Comparison of ENCODE assay signal across 16 cellular contexts in genomic region chr5:127055880-127056653, GRCh38. TPM values are rescaled to one million over a fixed set of nuclear protein-coding genes. Genes with fewer than 3 reads are reported as not detected.
DNase-seq lines count a peak whose midpoint lies in the region; ATAC-seq, FAIRE-seq and TF ChIP-seq lines count a peak whose summit lies in the region.
"Had no signal": no experiment of that assay in that cellular context is flagged by ENCODE, and none has a peak within 500 bp of the region (broad histone marks: within the 10 kb centered on the region; RNA-seq: fewer than 3 reads in every experiment).

No MANE protein-coding gene starts in this region.

- H3K4me3 ChIP-seq in HepG2 (replicated peaks in 1 of 3; ENCODE audit: insufficient read depth in 1 of 3, low read depth in 2 of 3, low read length in 3 of 3) (no peak overlapping the region), right lobe of liver (no peak overlapping the region), NB4 (ENCODE audit: low read depth, low read length) (no peak overlapping the region)

- TF ChIP-seq EP300 in HepG2 (IDR thresholded peaks at IDR 0.05; ENCODE audit: low read depth in 2 of 2, low read length in 2 of 2) (no peak), HepG2 (CRISPR knock-in tag; IDR thresholded peaks at IDR 0.05; ENCODE audit: borderline replicate concordance) (no peak)

- no peaks in the 10 kb centered on the region for H3K27me3 ChIP-seq in HepG2 (ENCODE audit: control insufficient read depth in 1 of 2, insufficient read depth in 2 of 2, low read length in 2 of 2)
- H3K27me3 ChIP-seq in right lobe of liver: no peaks in the 10 kb centered on the region
- H3K27me3 ChIP-seq: BE2C had no signal

- TF ChIP-seq POLR2A in HepG2 (IDR thresholded peaks at IDR 0.05; ENCODE audit: insufficient read depth in 1 of 2, low read depth in 2 of 2, low read length in 2 of 2): no peak
- TF ChIP-seq POLR2A in right lobe of liver (IDR thresholded peaks at IDR 0.05): no peak
- no peak for TF ChIP-seq POLR2A in NB4 (IDR thresholded peaks at IDR 0.05; ENCODE audit: extremely low read depth, insufficient read length)

- H3K79me2 ChIP-seq in HepG2 (ENCODE audit: insufficient read depth, low read length): no peaks in the 10 kb centered on the region

- POLR2A ChIA-PET in HepG2 (lab: Yijun Ruan, JAX): no interaction called here

- DNase-seq in HepG2 (ENCODE audit: low spot score) (no peak), right lobe of liver (no peak), GM19239 (ENCODE audit: insufficient read length, low spot score) (no peak), NB4 (ENCODE audit: low read depth) (peak; percentile 54), T-helper 17 cell (no peak), NCI-H187 (lab: John Stamatoyannopoulos, UW) (no peak)
- no peak for DNase-seq in activated naive CD4-positive, alpha-beta T cell treated with anti-CD3 and anti-CD28 coated beads, Interleukin-2, amount 10 ng/mL, durations not matched to agents 7 days and 5 days
- DNase-seq: BE2C; Caco-2; CD8-positive, alpha-beta memory T cell; DND-41; HCEC 1CT; HFFc6 had no signal

- in situ Hi-C loops in HepG2 (cut with HindIII; ENCODE audit: extremely low pct_ligation_motif_present, low pct_unique_long_range_greater_than_20kb): no loop called here

- peaks cover 0 to 8% of the 10 kb centered on the region in 2 experiments; a peak in 2 of 5 replicates for H3K36me3 ChIP-seq in HepG2 (replicated peaks in 1 of 2; ENCODE audit: control insufficient read depth in 1 of 2, insufficient read depth in 2 of 2, low read length in 2 of 2)
- no peaks in the 10 kb centered on the region for H3K36me3 ChIP-seq in right lobe of liver

- H3K36me3 Mint-ChIP-seq in activated naive CD4-positive, alpha-beta T cell treated with anti-CD3 and anti-CD28 coated beads, Interleukin-2, amount 10 ng/mL, durations not matched to agents 7 days and 5 days: peaks cover 28% of the 10 kb centered on the region
- H3K36me3 Mint-ChIP-seq in T-helper 17 cell (ENCODE audit: low read depth): peaks cover 8% of the 10 kb centered on the region

- peaks cover 7% of the 10 kb centered on the region for H3K4me1 Mint-ChIP-seq in activated naive CD4-positive, alpha-beta T cell treated with anti-CD3 and anti-CD28 coated beads, Interleukin-2, amount 10 ng/mL, durations not matched to agents 7 days and 5 days
- peaks cover 5% of the 10 kb centered on the region for H3K4me1 Mint-ChIP-seq in T-helper 17 cell

- peaks cover 5% of the 10 kb centered on the region for H3K9me3 Mint-ChIP-seq in activated naive CD4-positive, alpha-beta T cell treated with anti-CD3 and anti-CD28 coated beads, Interleukin-2, amount 10 ng/mL, durations not matched to agents 7 days and 5 days
- H3K9me3 Mint-ChIP-seq: HFFc6 had no signal

- no peak overlapping the region for H3K9ac ChIP-seq in HepG2 (ENCODE audit: insufficient read depth, low read depth, low read length)

- no peak overlapping the region for H2AFZ ChIP-seq in HepG2 (ENCODE audit: low read length)

- 91% methylated on average over 3 of the region's 3 CpGs for WGBS in HepG2 (ENCODE audit: low lambda C conversion rate)
- 69% methylated on average over 2 of the region's 3 CpGs for WGBS in right lobe of liver (ENCODE audit: insufficient coverage, low coverage, low lambda C conversion rate, missing lambda C conversion rate)

- BruUV-seq in HepG2 (replicated peaks; lab: Mats Ljungman, UMichigan): no TSS peak

- H3K4me2 ChIP-seq in HepG2 (ENCODE audit: low read depth, low read length): no peak overlapping the region

- no peaks in the 10 kb centered on the region for H3K27me3 Mint-ChIP-seq in activated naive CD4-positive, alpha-beta T cell treated with anti-CD3 and anti-CD28 coated beads, Interleukin-2, amount 10 ng/mL, durations not matched to agents 7 days and 5 days
- no peaks in the 10 kb centered on the region for H3K27me3 Mint-ChIP-seq in T-helper 17 cell
- H3K27me3 Mint-ChIP-seq: CD8-positive, alpha-beta memory T cell had no signal

- H3K4me1 ChIP-seq in HepG2 (ENCODE audit: insufficient read depth, low read length): no peaks in the 10 kb centered on the region
- no peaks in the 10 kb centered on the region for H3K4me1 ChIP-seq in right lobe of liver
- H3K4me1 ChIP-seq: BE2C, Caco-2 had no signal

- TF ChIP-seq RAD21 in HepG2 (CRISPR knock-in tag; IDR thresholded peaks at IDR 0.05): no peak

- H3K9me3 ChIP-seq in HepG2 (ENCODE audit: low read length) (no peaks in the 10 kb centered on the region), right lobe of liver (no peaks in the 10 kb centered on the region), T-helper 17 cell (ENCODE audit: control insufficient read depth, low read length, poor library complexity, severe bottlenecking) (no peaks in the 10 kb centered on the region)
- H3K9me3 ChIP-seq: BE2C, Caco-2 had no signal

- H4K20me1 ChIP-seq in HepG2 (ENCODE audit: insufficient read depth, low read length): no peaks in the 10 kb centered on the region

- no peak overlapping the region for H3K27ac ChIP-seq in HepG2 (ENCODE audit: extremely low read length, insufficient read depth, low read length)
- H3K27ac ChIP-seq in right lobe of liver: no peak overlapping the region

- no peak overlapping the region for H3K4me3 Mint-ChIP-seq in activated naive CD4-positive, alpha-beta T cell treated with anti-CD3 and anti-CD28 coated beads, Interleukin-2, amount 10 ng/mL, durations not matched to agents 7 days and 5 days
- no peak overlapping the region for H3K4me3 Mint-ChIP-seq in T-helper 17 cell
- H3K4me3 Mint-ChIP-seq: HFFc6 had no signal

- intact Hi-C loops in HepG2 (cut with micrococcal nuclease; ENCODE audit: unreplicated experiment) (no loop called here), right lobe of liver (cut with DNase I) (no loop called here)

- TF ChIP-seq CTCF in HepG2 (CRISPR knock-in tag; IDR thresholded peaks at IDR 0.05): no peak
- no peak for TF ChIP-seq CTCF in right lobe of liver (IDR thresholded peaks at IDR 0.05)
- TF ChIP-seq CTCF in NB4 (IDR thresholded peaks at IDR 0.05; ENCODE audit: low read depth, low read length): no peak

- CTCF ChIA-PET in HepG2 (lab: Yijun Ruan, JAX; ENCODE audit: low intra/inter-chr PET ratio, low total read pairs): no interaction called here
- CTCF ChIA-PET in activated naive CD4-positive, alpha-beta T cell treated with anti-CD3 and anti-CD28 coated beads, Interleukin-2, amount 10 ng/mL, durations not matched to agents 7 days and 5 days (lab: Charles Lee): no interaction called here

- FAIRE-seq in HepG2 (lab: Jason Lieb, UNC): no peak
- peak; percentile 33 for FAIRE-seq in GM19239 (lab: Jason Lieb, UNC)
- FAIRE-seq: A204.1, HTR-8/SVneo had no signal

- ATAC-seq in HepG2 (no peak), right lobe of liver (no peak), T-helper 17 cell (no peak)

- no peak overlapping the region for H3K27ac Mint-ChIP-seq in activated naive CD4-positive, alpha-beta T cell treated with anti-CD3 and anti-CD28 coated beads, Interleukin-2, amount 10 ng/mL, durations not matched to agents 7 days and 5 days
- H3K27ac Mint-ChIP-seq in T-helper 17 cell: no peak overlapping the region
- H3K27ac Mint-ChIP-seq: HFFc6 had no signal

RNA-seq across cellular contexts. Expression of gene C5orf63, which starts 17.2 kb away (rescaled TPM):
- 8.8 and 9.1 TPM in 2 replicates for total RNA-seq in HepG2 (2016; rRNA removed; fragmentation: Illumina TruSeq; extraction: Trizol)
- total RNA-seq in HepG2 (2016; cell fraction: cytosol; rRNA removed; fragmentation: Illumina TruSeq; extraction: Trizol; ENCODE audit: low read depth): 1.5 and 2.9 TPM in 2 replicates
- 10.5 and 11.2 TPM in 2 replicates for total RNA-seq in HepG2 (2016; cell fraction: insoluble cytoplasmic fraction; rRNA removed; fragmentation: Illumina TruSeq; extraction: Trizol)
- total RNA-seq in HepG2 (2016; cell fraction: membrane; rRNA removed; fragmentation: Illumina TruSeq; extraction: Trizol): 3.2 and 3.3 TPM in 2 replicates
- 13.7 and 20.9 TPM in 2 replicates for total RNA-seq in HepG2 (2016; cell fraction: nucleus; rRNA removed; fragmentation: Illumina TruSeq; extraction: Trizol)
- polyA plus RNA-seq in HepG2 (2011; rRNA removed): 7.5 and 7.9 TPM in 2 replicates
- polyA plus RNA-seq in HepG2 (2011; cell fraction: cytosol; rRNA removed): 2.6 and 4.3 TPM in 2 replicates
- 11.9 and 18.3 TPM in 2 replicates for polyA plus RNA-seq in HepG2 (2011; cell fraction: nucleus; rRNA removed)
- 7.6 and 7.9 TPM in 2 replicates for polyA plus RNA-seq in HepG2 (2012)
- 3.0 and 3.2 TPM in 2 replicates for polyA plus RNA-seq in HepG2 (2016; cell fraction: cytosol; fragmentation: Illumina TruSeq; extraction: Trizol; ENCODE audit: low read depth)
- 7.0 and 12.1 TPM in 2 replicates for polyA plus RNA-seq in HepG2 (2016; cell fraction: insoluble cytoplasmic fraction; fragmentation: Illumina TruSeq; extraction: Trizol; ENCODE audit: low read depth)
- polyA plus RNA-seq in HepG2 (2016; cell fraction: membrane; fragmentation: Illumina TruSeq; extraction: Trizol; ENCODE audit: low read depth): 2.3 and 2.4 TPM in 2 replicates
- polyA plus RNA-seq in HepG2 (2016; cell fraction: nucleus; fragmentation: Illumina TruSeq; extraction: Trizol; ENCODE audit: insufficient read depth, low read depth): 14.0 TPM in 2 replicates
- 8.7 TPM in 1 of 2 replicates, not detected in the other for polyA minus RNA-seq in HepG2 (2011; rRNA and poly(A)+ RNA removed; ENCODE audit: low replicate concordance)
- polyA minus RNA-seq in HepG2 (2011; cell fraction: cytosol; rRNA and poly(A)+ RNA removed): 1.4 and 2.1 TPM in 2 replicates
- 25.5 and 36.3 TPM in 2 replicates for polyA minus RNA-seq in HepG2 (2011; cell fraction: nucleus; rRNA and poly(A)+ RNA removed)
- total RNA-seq in right lobe of liver: 1 to 10 TPM; 1.9 to 6.2 (median 3.7) TPM
- 1 to 10 TPM; 5.2 to 5.6 TPM for total RNA-seq in T-helper 17 cell
- total RNA-seq: H4 had no signal

RNA-seq across cellular contexts. Expression of gene MARCHF3, which starts 25.7 kb away (rescaled TPM):
- total RNA-seq in HepG2 (2016; rRNA removed; fragmentation: Illumina TruSeq; extraction: Trizol) (9.0 and 11.9 TPM in 2 replicates), right lobe of liver (1 to 10 TPM in 3 of 6 experiments, under 1 TPM in 3; 0.33 to 4.3 (median 0.77) TPM), T-helper 17 cell (1 to 10 TPM; 6.6 to 8.4 TPM)
- 16.8 and 18.3 TPM in 2 replicates for total RNA-seq in HepG2 (2016; cell fraction: cytosol; rRNA removed; fragmentation: Illumina TruSeq; extraction: Trizol; ENCODE audit: low read depth)
- 10.2 and 12.7 TPM in 2 replicates for total RNA-seq in HepG2 (2016; cell fraction: insoluble cytoplasmic fraction; rRNA removed; fragmentation: Illumina TruSeq; extraction: Trizol)
- total RNA-seq in HepG2 (2016; cell fraction: membrane; rRNA removed; fragmentation: Illumina TruSeq; extraction: Trizol): 20.1 and 23.6 TPM in 2 replicates
- total RNA-seq in HepG2 (2016; cell fraction: nucleus; rRNA removed; fragmentation: Illumina TruSeq; extraction: Trizol): 8.5 and 10.1 TPM in 2 replicates
- polyA plus RNA-seq in HepG2 (2011; rRNA removed): 4.3 and 4.8 TPM in 2 replicates
- polyA plus RNA-seq in HepG2 (2011; cell fraction: cytosol; rRNA removed): 3.3 and 4.3 TPM in 2 replicates
- 2.8 and 3.5 TPM in 2 replicates for polyA plus RNA-seq in HepG2 (2011; cell fraction: nucleus; rRNA removed)
- polyA plus RNA-seq in HepG2 (2012): 1.4 and 3.0 TPM in 2 replicates
- 10.2 and 16.4 TPM in 2 replicates for polyA plus RNA-seq in HepG2 (2016; cell fraction: cytosol; fragmentation: Illumina TruSeq; extraction: Trizol; ENCODE audit: low read depth)
- 8.3 and 11.1 TPM in 2 replicates for polyA plus RNA-seq in HepG2 (2016; cell fraction: insoluble cytoplasmic fraction; fragmentation: Illumina TruSeq; extraction: Trizol; ENCODE audit: low read depth)
- polyA plus RNA-seq in HepG2 (2016; cell fraction: membrane; fragmentation: Illumina TruSeq; extraction: Trizol; ENCODE audit: low read depth): 17.2 and 19.6 TPM in 2 replicates
- 6.8 and 8.9 TPM in 2 replicates for polyA plus RNA-seq in HepG2 (2016; cell fraction: nucleus; fragmentation: Illumina TruSeq; extraction: Trizol; ENCODE audit: insufficient read depth, low read depth)
- polyA minus RNA-seq in HepG2 (2011; rRNA and poly(A)+ RNA removed; ENCODE audit: low replicate concordance): 1.9 and 10.3 TPM in 2 replicates
- 1.4 and 3.9 TPM in 2 replicates for polyA minus RNA-seq in HepG2 (2011; cell fraction: cytosol; rRNA and poly(A)+ RNA removed)
- polyA minus RNA-seq in HepG2 (2011; cell fraction: nucleus; rRNA and poly(A)+ RNA removed): 4.5 and 7.2 TPM in 2 replicates
